In genomic region chr1:25562101-25562927, GRCh38 we compare ENCODE assay signal across 8 cellular contexts. TPM values are rescaled to one million over a fixed set of nuclear protein-coding genes. Genes with fewer than 3 reads are reported as not detected.
DNase-seq lines count a peak whose midpoint lies in the region; ATAC-seq and TF ChIP-seq lines count a peak whose summit lies in the region.

No MANE protein-coding gene starts in this region.

- peak overlapping the region; percentile 85 for H3K4me3 ChIP-seq in CD4-positive, CD25-positive, alpha-beta regulatory T cell (ENCODE audit: low read depth, low read length)
- H3K4me3 ChIP-seq in psoas muscle: no peak overlapping the region

- DNase-seq in CD4-positive, CD25-positive, alpha-beta regulatory T cell: peak; percentile 68 to 96 (median 89)
- DNase-seq in OCI-M1 (lab: John Stamatoyannopoulos, UW): peak; percentile 36
- peak; percentile 76 for DNase-seq in activated gamma-delta T cell treated with anti-CD3 and anti-CD28 coated beads, Interleukin-2, amount 50 U/mL, for 16 hours (ENCODE audit: low read depth)
- peak in 1 of 2 donors; percentile 40 for DNase-seq in psoas muscle
- no peak for DNase-seq in NCI-H1436 treated with DMSO at 0.1 percent for 48 hours (lab: John Stamatoyannopoulos, UW)

- no peaks in the 10 kb centered on the region for H3K27me3 Mint-ChIP-seq in CD4-positive, CD25-positive, alpha-beta regulatory T cell

- ATAC-seq in CD4-positive, CD25-positive, alpha-beta regulatory T cell (ENCODE audit: low read depth in 2 of 2): peak; percentile 89 to 90
- ATAC-seq in GM21423 (IDR thresholded peaks at IDR 0.05; ENCODE audit: unreplicated experiment) (peak; percentile 75), psoas muscle (no peak), GM21528 (IDR thresholded peaks at IDR 0.05; ENCODE audit: low FRiP score, unreplicated experiment) (no peak), HG03196 (IDR thresholded peaks at IDR 0.05; ENCODE audit: unreplicated experiment) (no peak)

- peaks cover 33 to 94% (median 51%) of the 10 kb centered on the region in 4 donors for H3K4me1 Mint-ChIP-seq in CD4-positive, CD25-positive, alpha-beta regulatory T cell

- peaks cover 42% of the 10 kb centered on the region for H3K36me3 Mint-ChIP-seq in CD4-positive, CD25-positive, alpha-beta regulatory T cell

- intact Hi-C loops in psoas muscle (cut with DNase I): no loop called here

- TF ChIP-seq CTCF in psoas muscle (IDR thresholded peaks at IDR 0.05): no peak

- WGBS in psoas muscle, 3 donors: 66 to 78% (median 71%) methylated on average over 7 to 8 of the region's 8 CpGs

- peak overlapping the region; percentile 93 to 100 (median 99) for H3K27ac Mint-ChIP-seq in CD4-positive, CD25-positive, alpha-beta regulatory T cell

- H3K27ac ChIP-seq in CD4-positive, CD25-positive, alpha-beta regulatory T cell (ENCODE audit: insufficient read depth, low read length, poor library complexity, severe bottlenecking): peak overlapping the region; percentile 79
- H3K27ac ChIP-seq in psoas muscle: peak overlapping the region; percentile 41

- H3K4me1 ChIP-seq in CD4-positive, CD25-positive, alpha-beta regulatory T cell (ENCODE audit: control insufficient read depth, insufficient read depth, low read length, poor library complexity, severe bottlenecking): peaks cover 100% of the 10 kb centered on the region
- H3K4me1 ChIP-seq in psoas muscle: peaks cover 51% of the 10 kb centered on the region

- no peaks in the 10 kb centered on the region for H3K27me3 ChIP-seq in CD4-positive, CD25-positive, alpha-beta regulatory T cell (ENCODE audit: control insufficient read depth, insufficient read depth, low read length)
- no peaks in the 10 kb centered on the region for H3K27me3 ChIP-seq in psoas muscle (ENCODE audit: insufficient read depth in 3 of 3, low read length in 2 of 3)

- H3K4me3 Mint-ChIP-seq in CD4-positive, CD25-positive, alpha-beta regulatory T cell: peak overlapping the region; percentile 96 to 99 (median 98)

- peaks cover 0 to 2% (median 0%) of the 10 kb centered on the region in 7 donors for H3K9me3 Mint-ChIP-seq in CD4-positive, CD25-positive, alpha-beta regulatory T cell

- no peaks in the 10 kb centered on the region for H3K9me3 ChIP-seq in CD4-positive, CD25-positive, alpha-beta regulatory T cell (ENCODE audit: control insufficient read depth in 2 of 2, low read length in 2 of 2)
- no peaks in the 10 kb centered on the region for H3K9me3 ChIP-seq in psoas muscle

- peaks cover 42% of the 10 kb centered on the region for H3K36me3 ChIP-seq in CD4-positive, CD25-positive, alpha-beta regulatory T cell (ENCODE audit: control insufficient read depth, insufficient read depth, low read length)
- H3K36me3 ChIP-seq in psoas muscle (ENCODE audit: insufficient read depth in 1 of 2, low read depth in 1 of 2): peaks cover 0 to 67% of the 10 kb centered on the region in 2 donors

RNA-seq across cellular contexts. Expression of gene LDLRAP1, which starts 18.9 kb away (rescaled TPM):
- 98.7 TPM for total RNA-seq in CD4-positive, CD25-positive, alpha-beta regulatory T cell
- 100 to 1,000 TPM; 170 to 326 (median 258) TPM for polyA plus RNA-seq in CD4-positive, CD25-positive, alpha-beta regulatory T cell
- 10 to 100 TPM; 10.1 to 12.9 (median 10.9) TPM for total RNA-seq in psoas muscle
- polyA plus RNA-seq in psoas muscle: 10 to 100 TPM in 1 of 3 donors, 1 to 10 TPM in 2; 5.6 to 10.5 (median 6.7) TPM

RNA-seq across cellular contexts. Expression of gene MAN1C1, which starts 54.3 kb away (rescaled TPM):
- total RNA-seq in CD4-positive, CD25-positive, alpha-beta regulatory T cell: 15.1 TPM
- 1 to 10 TPM; 3.1 to 3.5 (median 3.3) TPM for polyA plus RNA-seq in CD4-positive, CD25-positive, alpha-beta regulatory T cell
- total RNA-seq in psoas muscle: 1 to 10 TPM; 1.8 to 6.7 (median 2.5) TPM
- 1 to 10 TPM; 1.8 to 2.0 (median 1.9) TPM for polyA plus RNA-seq in psoas muscle

Comparison
In these comparisons a context has a peak if more than half of its experiments do, and no peak if none do; other contexts are left out.
1. ATAC-seq: peak in CD4-positive, CD25-positive, alpha-beta regulatory T cell (2 of 2) and GM21423 (single experiment); none in psoas muscle (0 of 4), GM21528 (single experiment) and HG03196 (single experiment).